Comparison of ENCODE assay signal across 13 cellular contexts in the genomic region with DNA sequence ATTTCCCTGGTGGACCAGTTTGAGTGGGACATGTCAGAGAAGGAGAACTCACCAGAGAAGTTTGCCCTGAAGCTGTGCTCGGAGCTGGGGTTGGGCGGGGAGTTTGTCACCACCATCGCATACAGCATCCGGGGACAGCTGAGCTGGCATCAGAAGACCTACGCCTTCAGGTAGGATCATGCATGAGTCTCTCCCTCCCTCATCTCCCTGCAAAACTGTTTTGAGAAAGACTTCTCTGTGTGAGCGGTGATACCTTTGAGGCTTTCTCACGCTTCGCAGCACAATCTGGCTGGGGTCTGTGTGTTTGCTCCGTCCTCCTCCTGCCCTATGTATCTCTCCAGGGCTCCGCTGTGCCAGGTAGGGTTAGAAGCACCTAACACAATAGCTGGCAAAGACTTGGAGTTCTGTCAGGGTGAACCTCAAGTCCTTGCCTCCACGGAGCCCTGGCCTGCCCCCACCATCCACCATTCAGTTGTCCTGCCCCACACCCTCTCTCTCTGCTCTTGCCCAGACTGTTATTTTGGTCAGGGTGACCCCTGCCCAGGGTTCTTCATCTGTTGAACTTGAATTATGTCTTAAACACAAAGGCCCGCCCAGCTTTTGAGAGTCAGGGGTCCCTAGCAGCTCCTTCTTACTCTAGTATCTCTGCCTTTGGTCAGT. TPM values are rescaled to one million over a fixed set of nuclear protein-coding genes. Genes with fewer than 3 reads are reported as not detected.
DNase-seq lines count a peak whose midpoint lies in the region; ATAC-seq and TF ChIP-seq lines count a peak whose summit lies in the region.
"Had no signal": no experiment of that assay in that cellular context is flagged by ENCODE, and none has a peak within 500 bp of the region (broad histone marks: within the 10 kb centered on the region; RNA-seq: fewer than 3 reads in every experiment).

No MANE protein-coding gene starts in this region.

- intact Hi-C loops in spleen (cut with DNase I; ENCODE audit: low total_unique reads), result no loop called here

- H3K9me3 ChIP-seq in right atrium auricular region, result no peaks in the 10 kb centered on the region
- H3K9me3 ChIP-seq in spleen, result no peaks in the 10 kb centered on the region
- H3K9me3 ChIP-seq: esophagus muscularis mucosa, upper lobe of right lung had no signal

- H3K27me3 ChIP-seq in right atrium auricular region (no peaks in the 10 kb centered on the region), spleen (replicated peaks in 1 of 7) (no peaks in the 10 kb centered on the region)
- H3K27me3 ChIP-seq: esophagus muscularis mucosa, upper lobe of right lung had no signal

- peaks cover 4% of the 10 kb centered on the region for H3K4me1 Mint-ChIP-seq in activated T-cell treated with anti-CD3 and anti-CD28 coated beads, Interleukin-2, amount 50 U/mL, for 72 hours (ENCODE audit: low read depth)
- H3K4me1 Mint-ChIP-seq in activated CD4-positive, alpha-beta memory T cell treated with anti-CD3 and anti-CD28 coated beads, Interleukin-2, amount 10 ng/mL, durations not matched to agents 7 days and 5 days, result peaks cover 40% of the 10 kb centered on the region

- no peak for TF ChIP-seq CTCF in right atrium auricular region (IDR thresholded peaks at IDR 0.05)
- no peak for TF ChIP-seq CTCF in spleen (IDR thresholded peaks at IDR 0.05 in 8 of 11, conservative IDR thresholded peaks at IDR 0.05 in 3 of 11)

- H3K36me3 Mint-ChIP-seq in activated T-cell treated with anti-CD3 and anti-CD28 coated beads, Interleukin-2, amount 50 U/mL, for 72 hours (ENCODE audit: insufficient read depth in 2 of 2), result peaks cover 0 to 9% of the 10 kb centered on the region in 2 donors
- peaks cover 64% of the 10 kb centered on the region for H3K36me3 Mint-ChIP-seq in activated CD4-positive, alpha-beta memory T cell treated with anti-CD3 and anti-CD28 coated beads, Interleukin-2, amount 10 ng/mL, durations not matched to agents 7 days and 5 days (ENCODE audit: low read depth)

- no peak overlapping the region for H3K4me3 Mint-ChIP-seq in activated T-cell treated with anti-CD3 and anti-CD28 coated beads, Interleukin-2, amount 50 U/mL, for 72 hours
- H3K4me3 Mint-ChIP-seq in activated CD4-positive, alpha-beta memory T cell treated with anti-CD3 and anti-CD28 coated beads, Interleukin-2, amount 10 ng/mL, durations not matched to agents 7 days and 5 days, result no peak overlapping the region

- peaks cover 70% of the 10 kb centered on the region for H3K36me3 ChIP-seq in right atrium auricular region
- peaks cover 0 to 100% (median 90%) of the 10 kb centered on the region in 6 donors for H3K36me3 ChIP-seq in spleen

- H3K4me1 ChIP-seq in right atrium auricular region (peaks cover 0 to 88% of the 10 kb centered on the region in 2 donors), spleen (peaks cover 0 to 43% (median 13%) of the 10 kb centered on the region in 6 donors)
- H3K4me1 ChIP-seq: upper lobe of right lung had no signal

- POLR2A ChIA-PET in activated CD4-positive, alpha-beta memory T cell treated with anti-CD3 and anti-CD28 coated beads, Interleukin-2, amount 10 ng/mL, durations not matched to agents 7 days and 5 days (lab: Charles Lee), result interaction anchor here (0.6 to 1.6 kb wide), 3 partner anchors 32 to 147 kb away, joined by 3 to 4 read pairs (median 3); a partner anchor contains a TSS

- peak overlapping the region; percentile 8 for H3K27ac Mint-ChIP-seq in activated T-cell treated with anti-CD3 and anti-CD28 coated beads, Interleukin-2, amount 50 U/mL, for 72 hours
- peak overlapping the region; percentile 88 for H3K27ac Mint-ChIP-seq in activated CD4-positive, alpha-beta memory T cell treated with anti-CD3 and anti-CD28 coated beads, Interleukin-2, amount 10 ng/mL, durations not matched to agents 7 days and 5 days

- peak overlapping the region; percentile 81 to 90 for H3K27ac ChIP-seq in right atrium auricular region
- H3K27ac ChIP-seq in spleen, result peak overlapping the region in 1 of 8 donors; percentile 30
- H3K27ac ChIP-seq: esophagus muscularis mucosa, upper lobe of right lung had no signal

- TF ChIP-seq POLR2A in spleen (IDR thresholded peaks at IDR 0.05), result no peak

- no peaks in the 10 kb centered on the region for H3K27me3 Mint-ChIP-seq in activated T-cell treated with anti-CD3 and anti-CD28 coated beads, Interleukin-2, amount 50 U/mL, for 72 hours (ENCODE audit: low read depth)
- no peaks in the 10 kb centered on the region for H3K27me3 Mint-ChIP-seq in activated CD4-positive, alpha-beta memory T cell treated with anti-CD3 and anti-CD28 coated beads, Interleukin-2, amount 10 ng/mL, durations not matched to agents 7 days and 5 days

- 95 to 99% (median 96%) methylated on average over 12 of the region's 12 CpGs for WGBS in spleen, 5 donors

- H3K9me3 Mint-ChIP-seq in activated T-cell treated with anti-CD3 and anti-CD28 coated beads, Interleukin-2, amount 50 U/mL, for 72 hours, result no peaks in the 10 kb centered on the region
- no peaks in the 10 kb centered on the region for H3K9me3 Mint-ChIP-seq in activated CD4-positive, alpha-beta memory T cell treated with anti-CD3 and anti-CD28 coated beads, Interleukin-2, amount 10 ng/mL, durations not matched to agents 7 days and 5 days

- no peak for DNase-seq in activated T-cell treated with anti-CD3 and anti-CD28 coated beads, Interleukin-2, amount 50 U/mL, for 72 hours
- DNase-seq in activated T-cell treated with anti-CD3 and anti-CD28 coated beads, Interleukin-2, amount 50 U/mL, for 48 hours, result no peak
- no peak for DNase-seq in activated CD4-positive, alpha-beta memory T cell treated with anti-CD3 and anti-CD28 coated beads, Interleukin-2, amount 10 ng/mL, durations not matched to agents 7 days and 5 days
- DNase-seq in right atrium auricular region (ENCODE audit: low spot score) (no peak), spleen (peak; percentile 29), SIG-M5 (lab: John Stamatoyannopoulos, UW) (no peak)
- DNase-seq: DMS53, NCI-H187 treated with DMSO at 0.1 percent for 48 hours, upper lobe of right lung had no signal

- H3K4me3 ChIP-seq in right atrium auricular region (no peak overlapping the region), spleen (no peak overlapping the region)
- H3K4me3 ChIP-seq: esophagus muscularis mucosa, K562, upper lobe of right lung had no signal

- ATAC-seq in activated T-cell treated with anti-CD3 and anti-CD28 coated beads, Interleukin-2, amount 50 U/mL, for 72 hours (replicated peaks in 1 of 2), result no peak
- no peak for ATAC-seq in GM18870 (IDR thresholded peaks at IDR 0.05; ENCODE audit: unreplicated experiment)
- ATAC-seq in GM21737 (IDR thresholded peaks at IDR 0.05; ENCODE audit: unreplicated experiment), result no peak
- ATAC-seq: K562, upper lobe of right lung had no signal

- CTCF ChIA-PET in activated CD4-positive, alpha-beta memory T cell treated with anti-CD3 and anti-CD28 coated beads, Interleukin-2, amount 10 ng/mL, durations not matched to agents 7 days and 5 days (lab: Charles Lee), result interaction anchor here (0.7 to 1.5 kb wide), 4 partner anchors 11 to 69 kb away, joined by 3 to 5 read pairs (median 4); a partner anchor contains a TSS

RNA-seq across cellular contexts. Expression of a gene that starts 13.4 kb away (rescaled TPM):
- 1 to 10 TPM; 2.6 to 5.2 TPM for total RNA-seq in activated T-cell treated with anti-CD3 and anti-CD28 coated beads, Interleukin-2, amount 50 U/mL, for 72 hours
- 1 to 10 TPM; 7.8 to 8.3 TPM for total RNA-seq in activated CD4-positive, alpha-beta memory T cell treated with anti-CD3 and anti-CD28 coated beads, Interleukin-2, amount 10 ng/mL, durations not matched to agents 7 days and 5 days
- total RNA-seq in right atrium auricular region, result 10 to 100 TPM in 1 of 2 donors, 1 to 10 TPM in 1; 4.0 to 10.6 TPM
- 10 to 100 TPM; 10.2 to 62.8 (median 30.4) TPM for total RNA-seq in spleen
- polyA plus RNA-seq in spleen, result 10 to 100 TPM; 16.1 to 18.8 (median 17.9) TPM
- total RNA-seq: esophagus muscularis mucosa had no signal

RNA-seq across cellular contexts. Expression of a gene that starts 32.3 kb away (rescaled TPM):
- total RNA-seq in activated T-cell treated with anti-CD3 and anti-CD28 coated beads, Interleukin-2, amount 50 U/mL, for 72 hours, result 10 to 100 TPM in 1 of 2 donors, 1 to 10 TPM in 1; 10.0 to 11.1 TPM
- total RNA-seq in activated CD4-positive, alpha-beta memory T cell treated with anti-CD3 and anti-CD28 coated beads, Interleukin-2, amount 10 ng/mL, durations not matched to agents 7 days and 5 days, result 1 to 10 TPM; 6.5 TPM
- total RNA-seq in right atrium auricular region (10 to 100 TPM; 10.6 to 15.5 TPM), spleen (10 to 100 TPM; 12.0 to 21.7 (median 16.9) TPM)
- 10 to 100 TPM; 15.6 to 23.5 (median 16.2) TPM for polyA plus RNA-seq in spleen

RNA-seq across cellular contexts. Expression of a gene that starts 38.6 kb away (rescaled TPM):
- 10 to 100 TPM; 67.4 to 83.0 TPM for total RNA-seq in activated T-cell treated with anti-CD3 and anti-CD28 coated beads, Interleukin-2, amount 50 U/mL, for 72 hours
- total RNA-seq in activated CD4-positive, alpha-beta memory T cell treated with anti-CD3 and anti-CD28 coated beads, Interleukin-2, amount 10 ng/mL, durations not matched to agents 7 days and 5 days, result 10 to 100 TPM; 65.6 to 66.9 TPM
- total RNA-seq in right atrium auricular region, result 10 to 100 TPM; 41.4 to 45.9 TPM
- total RNA-seq in spleen, result 100 to 1,000 TPM in 2 of 7 donors, 10 to 100 TPM in 5; 72.8 to 166 (median 84.6) TPM
- polyA plus RNA-seq in spleen, result 100 to 1,000 TPM in 1 of 3 donors, 10 to 100 TPM in 2; 64.2 to 100 (median 86.9) TPM

RNA-seq across cellular contexts. Expression of a gene that starts 52.7 kb away (rescaled TPM):
- under 1 TPM; 0.46 to 0.56 TPM for total RNA-seq in activated T-cell treated with anti-CD3 and anti-CD28 coated beads, Interleukin-2, amount 50 U/mL, for 72 hours
- under 1 TPM; 0.20 to 0.28 TPM for total RNA-seq in activated CD4-positive, alpha-beta memory T cell treated with anti-CD3 and anti-CD28 coated beads, Interleukin-2, amount 10 ng/mL, durations not matched to agents 7 days and 5 days
- 10 to 100 TPM in 1 of 2 donors, 1 to 10 TPM in 1; 2.2 to 12.3 TPM for total RNA-seq in right atrium auricular region
- total RNA-seq in spleen, result 10 to 100 TPM in 1 of 7 donors, 1 to 10 TPM in 5, under 1 TPM in 1; 0.66 to 11.0 (median 3.3) TPM
- polyA plus RNA-seq in spleen, result 1 to 10 TPM; 4.4 to 6.8 (median 4.7) TPM

RNA-seq across cellular contexts. Expression of a gene that starts 57.6 kb away (rescaled TPM):
- 10 to 100 TPM; 54.4 to 62.5 TPM for total RNA-seq in activated T-cell treated with anti-CD3 and anti-CD28 coated beads, Interleukin-2, amount 50 U/mL, for 72 hours
- total RNA-seq in activated CD4-positive, alpha-beta memory T cell treated with anti-CD3 and anti-CD28 coated beads, Interleukin-2, amount 10 ng/mL, durations not matched to agents 7 days and 5 days, result 10 to 100 TPM; 62.4 to 63.2 TPM
- total RNA-seq in right atrium auricular region (100 to 1,000 TPM; 213 to 319 TPM), spleen (100 to 1,000 TPM in 1 of 7 donors, 10 to 100 TPM in 6; 16.8 to 101 (median 83.4) TPM)
- polyA plus RNA-seq in spleen, result 100 to 1,000 TPM; 117 to 189 (median 167) TPM
